ENCODE assay signal across 9 cellular contexts in genomic region chr19:13881231-13881691, GRCh38. TPM values are rescaled to one million over a fixed set of nuclear protein-coding genes. Genes with fewer than 3 reads are reported as not detected.
A peak's percentile ranks its signal among the peaks of the same experiment; 100 is the strongest.
DNase-seq lines count a peak whose midpoint lies in the region; ATAC-seq and TF ChIP-seq lines count a peak whose summit lies in the region.
"Had no signal": no experiment of that assay in that cellular context is flagged by ENCODE, and none has a peak within 500 bp of the region (broad histone marks: within the 10 kb centered on the region; RNA-seq: fewer than 3 reads in every experiment).

No MANE protein-coding gene starts in this region.

- intact Hi-C loops in thyroid gland (cut with DNase I), result no loop called here

- no peaks in the 10 kb centered on the region for H3K36me3 ChIP-seq in thyroid gland

- POLR2A ChIA-PET in activated CD4-positive, alpha-beta memory T cell treated with anti-CD3 and anti-CD28 coated beads, Interleukin-2, amount 10 ng/mL, durations not matched to agents 7 days and 5 days (lab: Charles Lee), result interaction anchor here (0.6 to 3.5 kb wide), 16 partner anchors 22 to 637 kb away, joined by 3 to 18 read pairs (median 4); partner anchors contain the start of genes ASF1B, BRME1, CC2D1A and DNAJB1

- peak overlapping the region; percentile 80 for H3K27ac Mint-ChIP-seq in activated CD4-positive, alpha-beta memory T cell treated with anti-CD3 and anti-CD28 coated beads, Interleukin-2, amount 10 ng/mL, durations not matched to agents 7 days and 5 days

- no peaks in the 10 kb centered on the region for H3K9me3 Mint-ChIP-seq in activated CD4-positive, alpha-beta memory T cell treated with anti-CD3 and anti-CD28 coated beads, Interleukin-2, amount 10 ng/mL, durations not matched to agents 7 days and 5 days

- TF ChIP-seq CTCF in thyroid gland (IDR thresholded peaks at IDR 0.05), result no peak

- no peaks in the 10 kb centered on the region for H3K9me3 ChIP-seq in thyroid gland

- H3K4me3 Mint-ChIP-seq in activated CD4-positive, alpha-beta memory T cell treated with anti-CD3 and anti-CD28 coated beads, Interleukin-2, amount 10 ng/mL, durations not matched to agents 7 days and 5 days, result no peak overlapping the region

- peak overlapping the region in 2 of 3 donors; percentile 17 to 79 for H3K27ac ChIP-seq in thyroid gland

- DNase-seq in activated gamma-delta T cell treated with Interleukin-2 at 50 U/mL for 16 hours (peak; percentile 29), activated gamma-delta T cell (lab: John Stamatoyannopoulos, UW) (no peak), islet precursor cell (peak; percentile 96), thyroid gland (no peak), SHP77 (lab: John Stamatoyannopoulos, UW) (no peak)
- DNase-seq in activated CD4-positive, alpha-beta memory T cell treated with anti-CD3 and anti-CD28 coated beads, Interleukin-2, amount 10 ng/mL, durations not matched to agents 7 days and 5 days, result peak; percentile 31
- DNase-seq: left cardiac atrium had no signal

- no peaks in the 10 kb centered on the region for H3K27me3 Mint-ChIP-seq in activated CD4-positive, alpha-beta memory T cell treated with anti-CD3 and anti-CD28 coated beads, Interleukin-2, amount 10 ng/mL, durations not matched to agents 7 days and 5 days

- H3K4me3 ChIP-seq in thyroid gland (replicated peaks in 1 of 3), result no peak overlapping the region

- H3K36me3 Mint-ChIP-seq in activated CD4-positive, alpha-beta memory T cell treated with anti-CD3 and anti-CD28 coated beads, Interleukin-2, amount 10 ng/mL, durations not matched to agents 7 days and 5 days (ENCODE audit: low read depth), result no peaks in the 10 kb centered on the region

- no peak for ATAC-seq in GM21528 (IDR thresholded peaks at IDR 0.05; ENCODE audit: low FRiP score, unreplicated experiment)
- ATAC-seq in GM18870 (IDR thresholded peaks at IDR 0.05; ENCODE audit: unreplicated experiment), result no peak

- no peaks in the 10 kb centered on the region for H3K27me3 ChIP-seq in thyroid gland

- 46 to 65% methylated on average over 8 to 11 of the region's 12 CpGs for WGBS in thyroid gland, 2 donors

- TF ChIP-seq POLR2A in thyroid gland (IDR thresholded peaks at IDR 0.05), result no peak

- peaks cover 37% of the 10 kb centered on the region for H3K4me1 Mint-ChIP-seq in activated CD4-positive, alpha-beta memory T cell treated with anti-CD3 and anti-CD28 coated beads, Interleukin-2, amount 10 ng/mL, durations not matched to agents 7 days and 5 days

- peaks cover 6 to 35% of the 10 kb centered on the region in 2 donors for H3K4me1 ChIP-seq in thyroid gland

- CTCF ChIA-PET in activated CD4-positive, alpha-beta memory T cell treated with anti-CD3 and anti-CD28 coated beads, Interleukin-2, amount 10 ng/mL, durations not matched to agents 7 days and 5 days (lab: Charles Lee), result interaction anchor here (0.8 to 5.3 kb wide), 15 partner anchors 22 to 467 kb away, joined by 3 to 52 read pairs (median 5); partner anchors contain the start of genes ASF1B, C19orf53, IL27RA and MISP3

RNA-seq across cellular contexts. Expression of gene NANOS3, which starts 4.3 kb away (rescaled TPM):
- total RNA-seq in activated CD4-positive, alpha-beta memory T cell treated with anti-CD3 and anti-CD28 coated beads, Interleukin-2, amount 10 ng/mL, durations not matched to agents 7 days and 5 days, result under 1 TPM; 0.65 to 0.95 TPM
- total RNA-seq in thyroid gland, result not detected

RNA-seq across cellular contexts. Expression of gene BRME1, which starts 24.7 kb away (rescaled TPM):
- 1 to 10 TPM; 3.8 to 4.4 TPM for total RNA-seq in activated CD4-positive, alpha-beta memory T cell treated with anti-CD3 and anti-CD28 coated beads, Interleukin-2, amount 10 ng/mL, durations not matched to agents 7 days and 5 days
- 1 to 10 TPM in 3 of 4 donors, under 1 TPM in 1; 0.34 to 1.7 (median 1.0) TPM for total RNA-seq in thyroid gland

RNA-seq across cellular contexts. Expression of gene CC2D1A, which starts 24.7 kb away (rescaled TPM):
- total RNA-seq in activated CD4-positive, alpha-beta memory T cell treated with anti-CD3 and anti-CD28 coated beads, Interleukin-2, amount 10 ng/mL, durations not matched to agents 7 days and 5 days, result 10 to 100 TPM; 30.6 to 32.7 TPM
- total RNA-seq in thyroid gland, result 10 to 100 TPM; 29.3 to 36.4 (median 31.3) TPM

RNA-seq across cellular contexts. Expression of gene PODNL1, which starts 57.0 kb away (rescaled TPM):
- under 1 TPM; 0.35 to 0.48 TPM for total RNA-seq in activated CD4-positive, alpha-beta memory T cell treated with anti-CD3 and anti-CD28 coated beads, Interleukin-2, amount 10 ng/mL, durations not matched to agents 7 days and 5 days
- 1 to 10 TPM in 1 of 4 donors, under 1 TPM in 2, not detected in 1; 0.40 to 1.4 (median 0.63) TPM for total RNA-seq in thyroid gland

Comparison
In these comparisons a context has a peak if more than half of its experiments do, and no peak if none do; other contexts are left out.
1. DNase-seq: peak in activated gamma-delta T cell treated with Interleukin-2 at 50 U/mL for 16 hours (single experiment), activated CD4-positive, alpha-beta memory T cell treated with anti-CD3 and anti-CD28 coated beads, Interleukin-2, amount 10 ng/mL, durations not matched to agents 7 days and 5 days (single experiment) and islet precursor cell (single experiment); none in activated gamma-delta T cell (single experiment), thyroid gland (0 of 2) and SHP77 (0 of 2).